1 cellular context compared by ENCODE assay signal in the genomic region with DNA sequence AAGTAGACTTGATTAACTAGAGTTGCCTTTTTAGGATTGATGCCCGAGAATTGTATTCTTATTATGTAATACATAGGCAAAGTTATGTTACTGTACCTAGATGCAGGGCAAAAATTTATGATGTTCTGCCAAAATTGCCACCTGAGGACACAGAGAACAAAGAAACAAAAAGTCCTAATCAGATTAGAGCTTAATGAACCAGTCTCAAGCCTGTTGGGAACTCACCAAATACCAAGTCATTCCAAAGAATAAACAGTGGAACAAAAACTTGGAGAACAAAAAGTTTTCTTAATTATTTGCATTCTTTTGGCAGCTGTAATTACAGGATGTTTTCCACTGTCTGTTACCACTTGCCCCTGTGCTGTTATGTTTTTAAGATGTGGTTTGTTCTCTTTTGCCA.
TF ChIP-seq lines count a peak whose summit lies in the region.

No MANE protein-coding gene starts in this region.

TF ChIP-seq in IMR-90, 13 proteins besides CTCF, POLR2A, EP300 and RAD21 (continued from another document):
- TF ChIP-seq BHLHE40 (IDR thresholded peaks at IDR 0.05; ENCODE audit: low read depth, low read length), result no peak
- TF ChIP-seq, protein P1, sequence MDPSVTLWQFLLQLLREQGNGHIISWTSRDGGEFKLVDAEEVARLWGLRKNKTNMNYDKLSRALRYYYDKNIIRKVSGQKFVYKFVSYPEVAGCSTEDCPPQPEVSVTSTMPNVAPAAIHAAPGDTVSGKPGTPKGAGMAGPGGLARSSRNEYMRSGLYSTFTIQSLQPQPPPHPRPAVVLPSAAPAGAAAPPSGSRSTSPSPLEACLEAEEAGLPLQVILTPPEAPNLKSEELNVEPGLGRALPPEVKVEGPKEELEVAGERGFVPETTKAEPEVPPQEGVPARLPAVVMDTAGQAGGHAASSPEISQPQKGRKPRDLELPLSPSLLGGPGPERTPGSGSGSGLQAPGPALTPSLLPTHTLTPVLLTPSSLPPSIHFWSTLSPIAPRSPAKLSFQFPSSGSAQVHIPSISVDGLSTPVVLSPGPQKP (IDR thresholded peaks at IDR 0.05; ENCODE audit: borderline replicate concordance, low read depth, low read length), result no peak
- TF ChIP-seq MXI1 (IDR thresholded peaks at IDR 0.05; ENCODE audit: borderline replicate concordance, low read depth, low read length), result no peak
- TF ChIP-seq MAFK (IDR thresholded peaks at IDR 0.05; ENCODE audit: low read depth, low read length), result no peak
- TF ChIP-seq CEBPB (IDR thresholded peaks at IDR 0.05; ENCODE audit: low read depth, low read length), result no peak
- TF ChIP-seq SMC3 (IDR thresholded peaks at IDR 0.05; ENCODE audit: low read depth, low read length), result no peak
- TF ChIP-seq MAZ (IDR thresholded peaks at IDR 0.05; ENCODE audit: borderline replicate concordance, low read depth, low read length), result no peak
- TF ChIP-seq FOS (IDR thresholded peaks at IDR 0.05; ENCODE audit: low read depth, low read length), result no peak
- no peak for TF ChIP-seq NFE2L2 (IDR thresholded peaks at IDR 0.05; ENCODE audit: low read depth, low read length)
- TF ChIP-seq RFX5 (IDR thresholded peaks at IDR 0.05; ENCODE audit: low read depth, low read length), result no peak
